Comparison of ENCODE assay signal across 17 cellular contexts in the genomic region with DNA sequence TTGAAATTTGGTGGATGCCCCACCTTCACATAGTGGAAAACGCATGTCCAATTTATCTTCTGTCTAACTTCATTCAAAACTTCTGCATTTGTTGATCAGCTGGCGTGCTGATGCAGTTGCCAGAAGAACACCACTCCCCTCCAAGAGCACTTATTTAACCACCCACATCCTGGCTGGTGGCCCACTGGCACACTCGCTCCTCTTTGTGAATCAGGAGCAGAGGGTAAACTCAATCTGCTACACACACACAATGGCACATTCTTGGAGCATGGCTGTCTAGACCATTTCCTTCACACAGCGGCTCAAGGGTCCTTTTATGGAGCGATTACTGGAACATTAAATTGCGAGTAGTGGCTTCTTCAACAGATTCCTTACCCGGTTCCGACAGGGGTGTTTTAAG. TPM values are rescaled to one million over a fixed set of nuclear protein-coding genes. Genes with fewer than 3 reads are reported as not detected.
DNase-seq lines count a peak whose midpoint lies in the region; ATAC-seq, FAIRE-seq and TF ChIP-seq lines count a peak whose summit lies in the region.
"Had no signal": no experiment of that assay in that cellular context is flagged by ENCODE, and none has a peak within 500 bp of the region (broad histone marks: within the 10 kb centered on the region; RNA-seq: fewer than 3 reads in every experiment).

No MANE protein-coding gene starts in this region.

- DNase-seq in Right ventricle myocardium superior, result peak; percentile 42
- no peak for DNase-seq in right atrium auricular region (ENCODE audit: low spot score)
- DNase-seq in RPMI7951 (ENCODE audit: low read depth), result peak; percentile 71
- peak; percentile 43 for DNase-seq in fibroblast of pulmonary artery (ENCODE audit: low read depth)
- DNase-seq in urothelium cell line (ENCODE audit: low spot score), result peak; percentile 39
- DNase-seq in Peyer's patch, result no peak
- no peak for DNase-seq in A172 (ENCODE audit: low spot score)
- no peak for DNase-seq in MV-4-11 (lab: John Stamatoyannopoulos, UW)
- DNase-seq: ACHN, left colon, NCI-H526 treated with DMSO at 0.1 percent for 48 hours, SIG-M5 had no signal

- H3K4me1 ChIP-seq in right atrium auricular region (no peaks in the 10 kb centered on the region), Peyer's patch (no peaks in the 10 kb centered on the region)
- H3K4me1 ChIP-seq: upper lobe of left lung had no signal

- ATAC-seq in Right ventricle myocardium superior (ENCODE audit: poor library complexity), result no peak
- ATAC-seq: left colon; natural killer cell treated with Interleukin-12 subunit alpha and Interleukin-12 subunit beta and Interleukin-15 and Interleukin-18, amount 100 ng/mL, for 72 hours; WTC11 had no signal

- no peak for FAIRE-seq in urothelium cell line (lab: Jason Lieb, UNC)
- FAIRE-seq: GM12891 had no signal

- no peak for TF ChIP-seq POLR2A in Peyer's patch (IDR thresholded peaks at IDR 0.05)

- H3K4me3 ChIP-seq in right atrium auricular region (no peak overlapping the region), fibroblast of pulmonary artery (replicated peaks; ENCODE audit: low read depth, low read length) (no peak overlapping the region), Peyer's patch (no peak overlapping the region)
- H3K4me3 ChIP-seq: skin epidermis, upper lobe of left lung had no signal

- H3K27ac ChIP-seq in right atrium auricular region (no peak overlapping the region), Peyer's patch (no peak overlapping the region)
- H3K27ac ChIP-seq: skin epidermis, upper lobe of left lung had no signal

- TF ChIP-seq CTCF in right atrium auricular region (IDR thresholded peaks at IDR 0.05) (no peak), fibroblast of pulmonary artery (IDR thresholded peaks at IDR 0.05; ENCODE audit: low read length, missing control alignments) (no peak), Peyer's patch (IDR thresholded peaks at IDR 0.05) (no peak)

- H3K27me3 ChIP-seq in right atrium auricular region (no peaks in the 10 kb centered on the region), Peyer's patch (no peaks in the 10 kb centered on the region)
- H3K27me3 ChIP-seq: upper lobe of left lung had no signal

- H3K36me3 ChIP-seq in right atrium auricular region (no peaks in the 10 kb centered on the region), Peyer's patch (no peaks in the 10 kb centered on the region)
- H3K36me3 ChIP-seq: upper lobe of left lung had no signal

- intact Hi-C loops in Right ventricle myocardium superior (cut with DNase I), result no loop called here

- H3K9me3 ChIP-seq in right atrium auricular region (no peaks in the 10 kb centered on the region), Peyer's patch (no peaks in the 10 kb centered on the region)
- H3K9me3 ChIP-seq: upper lobe of left lung had no signal

RNA-seq across cellular contexts. Expression of a gene that starts 55.1 kb away (rescaled TPM):
- total RNA-seq in Right ventricle myocardium superior, result 4.5 TPM
- 1 to 10 TPM; 3.5 to 5.5 TPM for total RNA-seq in right atrium auricular region
- total RNA-seq in RPMI7951 (2014; rRNA removed; shearing (Covaris generic)), result 5.3 and 6.7 TPM in 2 replicates
- total RNA-seq in Peyer's patch, result 10 to 100 TPM in 1 of 4 donors, 1 to 10 TPM in 3; 6.3 to 45.4 (median 8.7) TPM
- total RNA-seq in A172 (2014; rRNA removed; shearing (Covaris generic)), result 8.0 and 19.5 TPM in 2 replicates

Comparison
In these comparisons a context has a peak if more than half of its experiments do, and no peak if none do; other contexts are left out.
1. DNase-seq: peak in Right ventricle myocardium superior (single experiment), RPMI7951 (single experiment), fibroblast of pulmonary artery (single experiment) and urothelium cell line (single experiment); none in right atrium auricular region (single experiment), Peyer's patch (0 of 3), A172 (single experiment) and MV-4-11 (single experiment).